ENCODE assay signal across 23 cellular contexts in the genomic region with DNA sequence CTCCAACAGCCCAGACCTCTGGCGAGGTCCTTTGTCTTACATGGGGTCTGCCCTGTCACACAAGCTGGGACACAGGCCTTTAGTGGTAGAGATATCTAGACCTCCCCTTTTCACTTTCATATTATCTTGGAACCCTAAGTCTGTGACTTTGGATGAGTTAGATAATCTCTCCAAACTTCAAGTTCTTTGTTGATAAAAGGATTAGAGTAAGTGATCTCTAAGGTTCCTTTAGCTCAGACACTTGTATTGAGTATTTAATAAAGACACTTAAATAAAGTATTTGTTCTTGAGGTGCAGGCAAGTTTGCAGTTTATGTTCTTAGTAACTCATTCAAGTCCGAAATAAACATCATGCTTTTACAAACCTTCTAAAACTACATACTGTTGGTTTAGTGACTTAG.
"Had no signal": no experiment of that assay in that cellular context is flagged by ENCODE, and none has a peak within 500 bp of the region (broad histone marks: within the 10 kb centered on the region; RNA-seq: fewer than 3 reads in every experiment).

No MANE protein-coding gene starts in this region.

- H3K27me3 Mint-ChIP-seq: brain; stimulated activated memory B cell treated with anti-CD40 and anti-IgM and Interleukin-4, amounts not matched to agents 10 μg/mL and 1 μg/mL and 100 μg/mL, for 72 hours had no signal

- ATAC-seq: foreskin keratinocyte; heart right ventricle; mucosa of descending colon; psoas muscle; stimulated activated memory B cell treated with anti-CD40 and anti-IgM and Interleukin-4, amounts not matched to agents 10 μg/mL and 1 μg/mL and 100 μg/mL, for 72 hours had no signal

- H3K4me3 Mint-ChIP-seq: activated T-helper 1 cell treated with anti-CD3 and anti-CD28 coated beads, Interleukin-12 subunit alpha, Interleukin-12 subunit beta, Interleukin-2, Interleukin-4 antibody, amounts not matched to agents 30 ng/mL and 10 ng/mL and 1 ng/mL, durations not matched to agents 14 hours and 24 hours and 36 hours; nephron; stimulated activated memory B cell treated with anti-CD40 and anti-IgM and Interleukin-4, amounts not matched to agents 10 μg/mL and 1 μg/mL and 100 μg/mL, for 72 hours had no signal

- H3K4me3 ChIP-seq: adrenal gland, cardiac muscle cell, heart right ventricle, lower lobe of right lung, mucosa of descending colon, ovary, psoas muscle, sigmoid colon, stomach, tibial nerve had no signal

- H3K36me3 ChIP-seq: adrenal gland, cardiac muscle cell, heart right ventricle, lower lobe of right lung, ovary, sigmoid colon, stomach, tibial nerve had no signal

- H3K9me3 ChIP-seq: adrenal gland, heart right ventricle, lower lobe of right lung, mucosa of descending colon, ovary, psoas muscle, sigmoid colon, stomach, tibial nerve had no signal

- DNase-seq: activated CD4-positive, alpha-beta T cell treated with anti-CD3 and anti-CD28 coated beads for 4 hours; activated CD4-positive, alpha-beta T cell treated with anti-CD3 and anti-CD28 coated beads, Interleukin-2, amount 50 U/mL, for 4 hours; activated gamma-delta T cell treated with Interleukin-2 at 50 U/mL for 16 hours; activated naive CD4-positive, alpha-beta T cell treated with anti-CD3 and anti-CD28 coated beads, Interleukin-2, amount 50 U/mL, for 16 hours; adrenal gland; aorta; cortex of kidney; foreskin keratinocyte; heart right ventricle; lower lobe of right lung; mucosa of descending colon; ovary; psoas muscle; sigmoid colon; small intestine; stimulated activated CD4-positive, alpha-beta T cell treated with anti-CD3 and anti-CD28 coated beads, Interleukin-4, amount 100 ng/mL, for 24 hours; stomach had no signal

- H3K27ac ChIP-seq: adrenal gland, cardiac muscle cell, foreskin keratinocyte, heart right ventricle, lower lobe of right lung, ovary, psoas muscle, sigmoid colon, stomach, tibial nerve had no signal

- H3K27me3 ChIP-seq: adrenal gland, cardiac muscle cell, foreskin keratinocyte, heart right ventricle, ovary, sigmoid colon, stomach, tibial nerve had no signal

- H3K9me3 Mint-ChIP-seq: activated T-helper 1 cell treated with anti-CD3 and anti-CD28 coated beads, Interleukin-12 subunit alpha, Interleukin-12 subunit beta, Interleukin-2, Interleukin-4 antibody, amounts not matched to agents 30 ng/mL and 10 ng/mL and 1 ng/mL, durations not matched to agents 14 hours and 24 hours and 36 hours; nephron; stimulated activated memory B cell treated with anti-CD40 and anti-IgM and Interleukin-4, amounts not matched to agents 10 μg/mL and 1 μg/mL and 100 μg/mL, for 72 hours had no signal

- H3K27ac Mint-ChIP-seq: activated T-helper 1 cell treated with anti-CD3 and anti-CD28 coated beads, Interleukin-12 subunit alpha, Interleukin-12 subunit beta, Interleukin-2, Interleukin-4 antibody, amounts not matched to agents 30 ng/mL and 10 ng/mL and 1 ng/mL, durations not matched to agents 14 hours and 24 hours and 36 hours; nephron; stimulated activated memory B cell treated with anti-CD40 and anti-IgM and Interleukin-4, amounts not matched to agents 10 μg/mL and 1 μg/mL and 100 μg/mL, for 72 hours had no signal
